ENCODE assay signal across 1 cellular context in genomic region chr6:170136541-170137175, GRCh38.
TF ChIP-seq lines count a peak whose summit lies in the region.

No MANE protein-coding gene starts in this region.

TF ChIP-seq in liver, 16 proteins besides CTCF, POLR2A, EP300 and RAD21 (continued from another document):
- TF ChIP-seq REST (IDR thresholded peaks at IDR 0.05) = no peak
- no peak for TF ChIP-seq TAF1 (conservative IDR thresholded peaks at IDR 0.05)
- no peak for TF ChIP-seq NR2F2 (IDR thresholded peaks at IDR 0.05)
- no peak for TF ChIP-seq EGR1 (IDR thresholded peaks at IDR 0.05; ENCODE audit: low read depth in 2 of 2)
- TF ChIP-seq RXRA (IDR thresholded peaks at IDR 0.05) = no peak
- no peak for TF ChIP-seq YY1 (IDR thresholded peaks at IDR 0.05)
- TF ChIP-seq ZBTB33 (IDR thresholded peaks at IDR 0.05) = no peak
- TF ChIP-seq SP1 (IDR thresholded peaks at IDR 0.05) = no peak
- TF ChIP-seq JUND (IDR thresholded peaks at IDR 0.05) = no peak
- no peak for TF ChIP-seq HNF4A (conservative IDR thresholded peaks at IDR 0.05)
- TF ChIP-seq HNF4G (IDR thresholded peaks at IDR 0.05) = no peak
- TF ChIP-seq MAX (IDR thresholded peaks at IDR 0.05) = no peak
- no peak for TF ChIP-seq ATF3 (IDR thresholded peaks at IDR 0.05)
- TF ChIP-seq FOXA2 (IDR thresholded peaks at IDR 0.05) = no peak
